ENCODE assay signal across 21 cellular contexts in the genomic region with DNA sequence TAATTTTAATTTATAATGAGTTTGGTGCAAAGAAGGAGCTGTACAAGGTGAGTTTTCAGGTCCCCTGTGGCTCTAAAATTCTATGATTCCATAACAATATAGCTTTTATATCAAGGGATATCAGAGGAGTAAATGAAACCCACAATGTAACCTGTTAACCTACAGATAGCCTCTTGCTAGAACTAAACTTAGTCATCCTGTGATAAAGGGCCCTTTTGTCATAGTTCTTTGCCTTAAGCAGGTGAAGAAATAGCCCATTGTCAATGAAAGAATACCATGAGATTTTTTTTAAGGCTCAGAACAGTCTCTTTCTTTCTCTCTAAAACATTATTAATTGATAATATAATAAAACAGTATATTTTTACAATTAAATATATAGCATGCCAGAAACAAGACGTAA.
DNase-seq lines count a peak whose midpoint lies in the region; FAIRE-seq and TF ChIP-seq lines count a peak whose summit lies in the region.
"Had no signal": no experiment of that assay in that cellular context is flagged by ENCODE, and none has a peak within 500 bp of the region (broad histone marks: within the 10 kb centered on the region; RNA-seq: fewer than 3 reads in every experiment).

No MANE protein-coding gene starts in this region.

- TF ChIP-seq CTCF in PC-9 (conservative IDR thresholded peaks at IDR 0.05) (no peak), mammary epithelial cell (conservative IDR thresholded peaks at IDR 0.05 in 1 of 2, IDR thresholded peaks at IDR 0.05 in 1 of 2; ENCODE audit: extremely low read depth in 1 of 2, insufficient read depth in 1 of 2, low read depth in 1 of 2, low read length in 2 of 2) (no peak), keratinocyte (optimal IDR thresholded peaks at IDR 0.05 in 1 of 3, IDR thresholded peaks at IDR 0.05 in 1 of 3, conservative IDR thresholded peaks at IDR 0.05 in 1 of 3; ENCODE audit: extremely low read depth in 1 of 3, insufficient read depth in 2 of 3, low read length in 3 of 3) (no peak), endothelial cell (IDR thresholded peaks at IDR 0.05; ENCODE audit: unreplicated experiment) (no peak)

- H3K4me3 ChIP-seq in PC-9 (no peak overlapping the region), mammary epithelial cell (replicated peaks in 1 of 3; ENCODE audit: insufficient read depth in 1 of 3, low read depth in 2 of 3, low read length in 3 of 3) (no peak overlapping the region), keratinocyte (ENCODE audit: control insufficient read depth in 2 of 3, extremely low read depth in 1 of 3, insufficient read depth in 2 of 3, low read depth in 1 of 3, low read length in 3 of 3) (no peak overlapping the region)
- H3K4me3 ChIP-seq: BLaER1 had no signal

- H2AFZ ChIP-seq in PC-9 (no peak overlapping the region), mammary epithelial cell (ENCODE audit: low read depth, low read length) (no peak overlapping the region), keratinocyte (ENCODE audit: control insufficient read depth, low read length) (no peak overlapping the region)

- H3K27me3 ChIP-seq in PC-9 (ENCODE audit: insufficient read depth, low read depth) (no peaks in the 10 kb centered on the region), mammary epithelial cell (ENCODE audit: insufficient read depth, low read length) (no peaks in the 10 kb centered on the region), keratinocyte (ENCODE audit: control insufficient read depth, extremely low read depth, insufficient read depth, low read length) (no peaks in the 10 kb centered on the region)
- H3K27me3 ChIP-seq: BLaER1 had no signal

- no peaks in the 10 kb centered on the region for H3K9me3 Mint-ChIP-seq in endothelial cell (ENCODE audit: unreplicated experiment)
- H3K9me3 Mint-ChIP-seq in activated CD4-positive, alpha-beta memory T cell treated with anti-CD3 and anti-CD28 coated beads for 36 hours = no peaks in the 10 kb centered on the region
- H3K9me3 Mint-ChIP-seq: H9 had no signal

- in situ Hi-C loops in mammary epithelial cell (cut with MboI; ENCODE audit: low sequenced_read_pairs in 2 of 2) = no loop called here

- H3K27ac Mint-ChIP-seq in endothelial cell (ENCODE audit: unreplicated experiment) = no peak overlapping the region
- H3K27ac Mint-ChIP-seq in activated CD4-positive, alpha-beta memory T cell treated with anti-CD3 and anti-CD28 coated beads for 36 hours = no peak overlapping the region
- H3K27ac Mint-ChIP-seq: CD14-positive monocyte; CD4-positive, alpha-beta memory T cell had no signal

- no peaks in the 10 kb centered on the region for H3K36me3 ChIP-seq in PC-9 (ENCODE audit: low read depth)
- H3K36me3 ChIP-seq in mammary epithelial cell (ENCODE audit: insufficient read depth, low read length) = no peaks in the 10 kb centered on the region
- H3K36me3 ChIP-seq in keratinocyte (ENCODE audit: control insufficient read depth in 2 of 2, extremely low read depth in 1 of 2, insufficient read depth in 2 of 2, low read length in 2 of 2) = no peaks in the 10 kb centered on the region
- H3K36me3 ChIP-seq: BLaER1 had no signal

- CTCF ChIA-PET in PC-9 (lab: Charles Lee) = no interaction called here
- CTCF ChIA-PET in mammary epithelial cell (lab: Charles Lee; ENCODE audit: low non-redundant PET) = no interaction called here
- CTCF ChIA-PET in activated CD4-positive, alpha-beta memory T cell treated with anti-CD3 and anti-CD28 coated beads for 36 hours (lab: Charles Lee) = no interaction called here

- no peak overlapping the region for H3K4me2 ChIP-seq in PC-9
- peak overlapping the region; percentile 71 for H3K4me2 ChIP-seq in mammary epithelial cell (ENCODE audit: insufficient read depth, low read depth, low read length)
- no peak overlapping the region for H3K4me2 ChIP-seq in keratinocyte (ENCODE audit: control insufficient read depth, extremely low read depth, insufficient read depth, low read depth, low read length)
- H3K4me2 ChIP-seq: BLaER1 had no signal

- H3K9ac ChIP-seq in mammary epithelial cell (ENCODE audit: insufficient read depth, low read length) (no peak overlapping the region), keratinocyte (ENCODE audit: control insufficient read depth, extremely low read depth, insufficient read depth, low read length) (no peak overlapping the region)
- H3K9ac ChIP-seq: BLaER1 had no signal

- H3K9me2 ChIP-seq in PC-9 (ENCODE audit: insufficient read depth) = no peaks in the 10 kb centered on the region

- H3K27me3 Mint-ChIP-seq in endothelial cell (ENCODE audit: unreplicated experiment) = peaks cover 4% of the 10 kb centered on the region
- no peaks in the 10 kb centered on the region for H3K27me3 Mint-ChIP-seq in activated CD4-positive, alpha-beta memory T cell treated with anti-CD3 and anti-CD28 coated beads for 36 hours
- H3K27me3 Mint-ChIP-seq: CD4-positive, alpha-beta memory T cell had no signal

- POLR2A ChIA-PET in PC-9 (lab: Charles Lee; ENCODE audit: unreplicated experiment) = interaction anchor here (0.5 kb wide), 1 partner anchor 9 kb away, joined by 8 read pairs; no protein-coding TSS in a partner anchor
- POLR2A ChIA-PET in activated CD4-positive, alpha-beta memory T cell treated with anti-CD3 and anti-CD28 coated beads for 36 hours (lab: Charles Lee) = no interaction called here

- no peaks in the 10 kb centered on the region for H3K9me3 ChIP-seq in PC-9 (ENCODE audit: insufficient read depth, low read depth)
- no peaks in the 10 kb centered on the region for H3K9me3 ChIP-seq in mammary epithelial cell (replicated peaks; ENCODE audit: insufficient read depth, low read length)
- H3K9me3 ChIP-seq in keratinocyte (ENCODE audit: control insufficient read depth, low read depth, low read length) = no peaks in the 10 kb centered on the region
- H3K9me3 ChIP-seq: BLaER1 had no signal

- H3K27ac ChIP-seq in PC-9 (0 out of 2 replicates have a peak overlapping the region, but pooled peaks have one; percentile 32), mammary epithelial cell (ENCODE audit: insufficient read depth, low read depth, low read length) (peak overlapping the region; percentile 72), keratinocyte (ENCODE audit: control insufficient read depth, insufficient read depth, low read length) (no peak overlapping the region)
- H3K27ac ChIP-seq: BLaER1 had no signal

- H3K4me1 Mint-ChIP-seq in endothelial cell (ENCODE audit: unreplicated experiment) = peaks cover 24% of the 10 kb centered on the region
- H3K4me1 Mint-ChIP-seq in activated CD4-positive, alpha-beta memory T cell treated with anti-CD3 and anti-CD28 coated beads for 36 hours (ENCODE audit: low read depth) = no peaks in the 10 kb centered on the region
- H3K4me1 Mint-ChIP-seq: CD14-positive monocyte; CD4-positive, alpha-beta memory T cell had no signal

- no peaks in the 10 kb centered on the region for H3F3A ChIP-seq in PC-9 (ENCODE audit: insufficient read depth, low read depth)

- peaks cover 12% of the 10 kb centered on the region for H3K36me3 Mint-ChIP-seq in endothelial cell (ENCODE audit: low read depth, unreplicated experiment)
- no peaks in the 10 kb centered on the region for H3K36me3 Mint-ChIP-seq in activated CD4-positive, alpha-beta memory T cell treated with anti-CD3 and anti-CD28 coated beads for 36 hours
- H3K36me3 Mint-ChIP-seq: CD14-positive monocyte; CD4-positive, alpha-beta memory T cell had no signal

- dilution Hi-C loops in mammary epithelial cell (cut with HindIII; ENCODE audit: low sequenced_read_pairs) = no loop called here
- dilution Hi-C loops in keratinocyte (cut with MboI; ENCODE audit: extremely low pct_ligation_motif_present, low sequenced_read_pairs) = no loop called here

- no peaks in the 10 kb centered on the region for H4K20me1 ChIP-seq in PC-9 (ENCODE audit: insufficient read depth)
- no peaks in the 10 kb centered on the region for H4K20me1 ChIP-seq in mammary epithelial cell (ENCODE audit: insufficient read depth, low read length)
- no peaks in the 10 kb centered on the region for H4K20me1 ChIP-seq in keratinocyte (ENCODE audit: control insufficient read depth, extremely low read depth, insufficient read depth, low read length)
- H4K20me1 ChIP-seq: BLaER1 had no signal

- BruUV-seq in PC-9 (replicated peaks; lab: Mats Ljungman, UMichigan) (no TSS peak), mammary epithelial cell (replicated peaks; lab: Mats Ljungman, UMichigan) (no TSS peak)

- peaks cover 4% of the 10 kb centered on the region; the same call in 1 of the 2 replicates for H3K79me2 ChIP-seq in PC-9 (ENCODE audit: low read depth)
- H3K79me2 ChIP-seq in mammary epithelial cell (ENCODE audit: insufficient read depth, low read length) = peaks cover 81% of the 10 kb centered on the region
- H3K79me2 ChIP-seq in keratinocyte (ENCODE audit: control insufficient read depth, insufficient read depth, low read length) = peaks cover 19% of the 10 kb centered on the region

- 0% methylated on average over 1 of the region's 1 CpG for WGBS in mammary epithelial cell (ENCODE audit: low coverage, missing lambda C conversion rate)

- H3K4me1 ChIP-seq in PC-9 (replicated peaks; ENCODE audit: insufficient read depth) (peaks cover 9% of the 10 kb centered on the region; the same call in 1 of the 2 replicates), mammary epithelial cell (ENCODE audit: insufficient read depth, low read length) (peaks cover 45% of the 10 kb centered on the region), keratinocyte (ENCODE audit: control insufficient read depth, extremely low read depth, insufficient read depth, low read length) (peaks cover 15% of the 10 kb centered on the region)

- intact Hi-C loops in PC-9 (cut with micrococcal nuclease; ENCODE audit: unreplicated experiment) (no loop called here), mammary epithelial cell (cut with micrococcal nuclease) (no loop called here)
- intact Hi-C loops in activated CD4-positive, alpha-beta memory T cell treated with anti-CD3 and anti-CD28 coated beads for 36 hours (cut with micrococcal nuclease) = no loop called here

- DNase-seq in COLO829 (ENCODE audit: low spot score) (peak; percentile 14), PC-9 (peak in 1 of 2 experiments; percentile 61), mammary epithelial cell (peak; percentile 50), keratinocyte (ENCODE audit: low read depth, low spot score) (no peak), endothelial cell (ENCODE audit: low spot score) (no peak), SHP77 treated with DMSO at 0.1 percent for 48 hours (lab: John Stamatoyannopoulos, UW) (no peak)
- DNase-seq in activated CD4-positive, alpha-beta memory T cell treated with anti-CD3 and anti-CD28 coated beads for 36 hours = no peak
- DNase-seq: 8988T; CD4-positive, alpha-beta memory T cell; DMS 273 treated with DMSO at 0.1 percent for 48 hours; DMS53; DND-41; EL; H9; IMR-90 had no signal

- peak; percentile 23 for FAIRE-seq in keratinocyte (lab: Jason Lieb, UNC)
- FAIRE-seq: GM12891, GM19239, H1, HTR-8/SVneo had no signal

- H3K9me1 ChIP-seq in keratinocyte (ENCODE audit: control insufficient read depth, extremely low read depth, insufficient read depth, low read length) = no peaks in the 10 kb centered on the region

- no peak overlapping the region for H3K4me3 Mint-ChIP-seq in endothelial cell (ENCODE audit: unreplicated experiment)
- no peak overlapping the region for H3K4me3 Mint-ChIP-seq in activated CD4-positive, alpha-beta memory T cell treated with anti-CD3 and anti-CD28 coated beads for 36 hours
- H3K4me3 Mint-ChIP-seq: CD14-positive monocyte; CD4-positive, alpha-beta memory T cell; H9 had no signal

Comparison
In these comparisons a context has a peak if more than half of its experiments do, and no peak if none do; other contexts are left out.
1. DNase-seq: peak in COLO829 (single experiment) and mammary epithelial cell (single experiment); none in keratinocyte (single experiment), endothelial cell (single experiment), activated CD4-positive, alpha-beta memory T cell treated with anti-CD3 and anti-CD28 coated beads for 36 hours (single experiment) and SHP77 treated with DMSO at 0.1 percent for 48 hours (single experiment).